ENCODE assay signal across 22 cellular contexts in genomic region chr17:75508848-75509450, GRCh38. TPM values are rescaled to one million over a fixed set of nuclear protein-coding genes. Genes with fewer than 3 reads are reported as not detected.
DNase-seq lines count a peak whose midpoint lies in the region; ATAC-seq, FAIRE-seq and TF ChIP-seq lines count a peak whose summit lies in the region.
"Had no signal": no experiment of that assay in that cellular context is flagged by ENCODE, and none has a peak within 500 bp of the region (broad histone marks: within the 10 kb centered on the region; RNA-seq: fewer than 3 reads in every experiment).

No MANE protein-coding gene starts in this region.

- H3K27me3 ChIP-seq in left lung (peaks cover 0 to 4% of the 10 kb centered on the region in 2 donors), small intestine (ENCODE audit: control insufficient read depth in 2 of 2, insufficient read depth in 2 of 2, low read length in 2 of 2) (no peaks in the 10 kb centered on the region)
- H3K27me3 ChIP-seq: hepatocyte, SJCRH30 had no signal

- no peak for FAIRE-seq in small intestine (lab: Jason Lieb, UNC)
- FAIRE-seq: colon had no signal

- DNase-seq in Right ventricle myocardium inferior (ENCODE audit: missing footprints) (peak; percentile 62), cardiac septum (ENCODE audit: low spot score) (no peak), left lung (peak in 1 of 2 donors; percentile 44), small intestine (peak; percentile 69), GM19238 (ENCODE audit: insufficient read length, low spot score) (no peak), SW 1271 (lab: John Stamatoyannopoulos, UW) (no peak), NCI-H1436 treated with DMSO at 0.1 percent for 48 hours (lab: John Stamatoyannopoulos, UW) (no peak)
- no peak for DNase-seq in activated effector memory CD4-positive, alpha-beta T cell treated with anti-CD3 and anti-CD28 coated beads, Interleukin-2, amount 50 U/mL, for 16 hours
- DNase-seq: 8988T; activated CD4-positive, alpha-beta T cell treated with anti-CD3 and anti-CD28 coated beads, Interleukin-2, amount 10 ng/mL, durations not matched to agents 7 days and 5 days; activated naive CD8-positive, alpha-beta T cell treated with anti-CD3 and anti-CD28 coated beads, Interleukin-2, amount 10 ng/mL, durations not matched to agents 7 days and 5 days; activated T-cell treated with anti-CD3 and anti-CD28 coated beads, Interleukin-2, amount 50 U/mL, for 24 hours; CD4-positive, CD25-positive, alpha-beta regulatory T cell; HFFc6; NCI-H1105 treated with DMSO at 0.1 percent for 48 hours; NCI-H2227 treated with DMSO at 0.1 percent for 48 hours; SJCRH30; stimulated activated CD4-positive, alpha-beta T cell treated with anti-CD3 and anti-CD28 coated beads, Interleukin-4, amount 100 ng/mL, for 24 hours had no signal

- H3K9me3 ChIP-seq in left lung: no peaks in the 10 kb centered on the region
- no peaks in the 10 kb centered on the region for H3K9me3 ChIP-seq in small intestine (ENCODE audit: control insufficient read depth, low read depth)
- H3K9me3 ChIP-seq: SJCRH30 had no signal

- H3K36me3 ChIP-seq in left lung: peaks cover 0 to 45% of the 10 kb centered on the region in 2 donors
- peaks cover 5% of the 10 kb centered on the region in 2 donors for H3K36me3 ChIP-seq in small intestine (ENCODE audit: control insufficient read depth in 2 of 2, insufficient read depth in 2 of 2, low read length in 2 of 2)

- H3K4me1 ChIP-seq in left lung (peaks cover 13 to 59% of the 10 kb centered on the region in 2 donors), small intestine (ENCODE audit: control insufficient read depth in 2 of 2, insufficient read depth in 1 of 2, low read depth in 1 of 2, low read length in 1 of 2) (peaks cover 0 to 7% of the 10 kb centered on the region in 2 donors)

- ATAC-seq in Right ventricle myocardium inferior (no peak), left lung (no peak)
- ATAC-seq: natural killer cell treated with Interleukin-12 subunit alpha and Interleukin-12 subunit beta and Interleukin-15 and Interleukin-18, amount 100 ng/mL, for 72 hours had no signal

- H3K4me3 ChIP-seq in left lung (peak overlapping the region in 1 of 2 donors; percentile 16), small intestine (ENCODE audit: low read depth in 1 of 2, low read length in 2 of 2) (no peak overlapping the region)
- H3K4me3 ChIP-seq: hepatocyte, SJCRH30 had no signal

- WGBS in small intestine, 3 donors: 32 to 48% (median 48%) methylated on average over 6 of the region's 6 CpGs

- intact Hi-C loops in Right ventricle myocardium inferior (cut with DNase I) (no loop called here), cardiac septum (cut with DNase I) (no loop called here), left lung (cut with DNase I) (no loop called here)

- TF ChIP-seq CTCF in left lung (IDR thresholded peaks at IDR 0.05): no peak

- H3K27ac ChIP-seq in left lung: peak overlapping the region; percentile 56 to 77
- peak overlapping the region in 1 of 2 donors; percentile 81 for H3K27ac ChIP-seq in small intestine (ENCODE audit: low read depth in 1 of 2, low read length in 1 of 2)
- H3K27ac ChIP-seq: hepatocyte, KMS-11, SJCRH30 had no signal

RNA-seq across cellular contexts. Expression of gene CASKIN2, which starts 6.4 kb away (rescaled TPM):
- 39.1 TPM for total RNA-seq in Right ventricle myocardium inferior
- 48.2 TPM for total RNA-seq in cardiac septum
- 10 to 100 TPM; 43.8 to 74.4 TPM for total RNA-seq in left lung
- 10 to 100 TPM in 1 of 3 donors, 1 to 10 TPM in 2; 7.6 to 15.6 (median 8.6) TPM for polyA plus RNA-seq in small intestine

RNA-seq across cellular contexts. Expression of gene TSEN54, which starts 7.4 kb away (rescaled TPM):
- total RNA-seq in Right ventricle myocardium inferior: 6.1 TPM
- total RNA-seq in cardiac septum: 7.7 TPM
- 10 to 100 TPM; 15.8 to 22.9 TPM for total RNA-seq in left lung
- polyA plus RNA-seq in small intestine: 10 to 100 TPM; 35.5 to 91.1 (median 79.4) TPM

RNA-seq across cellular contexts. Expression of gene LLGL2, which starts 16.5 kb away (rescaled TPM):
- total RNA-seq in Right ventricle myocardium inferior (4.1 TPM), cardiac septum (4.7 TPM), left lung (100 to 1,000 TPM; 161 to 173 TPM)
- polyA plus RNA-seq in small intestine: 100 to 1,000 TPM; 140 to 365 (median 336) TPM
- total RNA-seq: SJCRH30 had no signal

RNA-seq across cellular contexts. Expression of gene TMEM94, which starts 52.5 kb away (rescaled TPM):
- total RNA-seq in Right ventricle myocardium inferior (50.3 TPM), cardiac septum (56.6 TPM), left lung (10 to 100 TPM; 68.4 to 74.3 TPM)
- 10 to 100 TPM; 41.8 to 87.7 (median 57.3) TPM for polyA plus RNA-seq in small intestine

Comparison
In these comparisons a context has a peak if more than half of its experiments do, and no peak if none do; other contexts are left out.
1. DNase-seq: peak in Right ventricle myocardium inferior (single experiment) and small intestine (single experiment); none in cardiac septum (single experiment), GM19238 (single experiment), activated effector memory CD4-positive, alpha-beta T cell treated with anti-CD3 and anti-CD28 coated beads, Interleukin-2, amount 50 U/mL, for 16 hours (single experiment), SW 1271 (0 of 2) and NCI-H1436 treated with DMSO at 0.1 percent for 48 hours (single experiment).
2. RNA of gene LLGL2, which starts 16.5 kb away (total RNA-seq): 161 to 173 TPM in left lung; 4.7 TPM in cardiac septum (single experiment) and 4.1 TPM in Right ventricle myocardium inferior (single experiment); every median in the first group is over 10 times any median in the second.